Comparison of ENCODE assay signal across 28 cellular contexts in the genomic region with DNA sequence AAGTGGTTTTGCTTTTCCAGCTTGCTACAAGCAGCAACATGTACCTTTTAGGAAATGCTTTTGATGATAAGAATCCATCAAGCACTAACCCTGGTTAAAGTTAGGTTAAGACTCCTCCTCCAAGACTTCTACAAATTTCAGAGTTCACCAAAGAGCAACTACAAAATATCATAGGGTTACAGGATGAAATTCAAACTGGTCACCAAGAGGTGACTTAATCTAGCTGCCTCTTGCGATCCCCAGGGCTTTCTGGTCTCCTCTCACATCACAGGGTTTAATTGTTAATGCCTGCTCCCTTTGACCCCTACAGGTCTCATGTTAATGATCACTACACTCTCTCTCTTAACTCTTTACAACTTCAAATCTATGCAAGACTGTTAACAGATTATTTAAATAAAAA.
DNase-seq lines count a peak whose midpoint lies in the region; FAIRE-seq and TF ChIP-seq lines count a peak whose summit lies in the region.
"Had no signal": no experiment of that assay in that cellular context is flagged by ENCODE, and none has a peak within 500 bp of the region (broad histone marks: within the 10 kb centered on the region; RNA-seq: fewer than 3 reads in every experiment).

No MANE protein-coding gene starts in this region.

- DNase-seq in Caki2 (ENCODE audit: low read depth) (peak; percentile 7), H54 (ENCODE audit: insufficient read length, low spot score) (no peak), bronchial epithelial cell (ENCODE audit: low read depth) (peak; percentile 53), mesendoderm (peak; percentile 41), medulla oblongata (ENCODE audit: extremely low spot score) (no peak), AML-193 (lab: John Stamatoyannopoulos, UW) (no peak), RPMI8226 (no peak)
- no peak for DNase-seq in activated effector memory CD4-positive, alpha-beta T cell treated with anti-CD3 and anti-CD28 coated beads, Interleukin-2, amount 50 U/mL, for 16 hours
- DNase-seq: activated CD4-positive, alpha-beta T cell treated with anti-CD3 and anti-CD28 coated beads, Interleukin-2, amount 50 U/mL, for 4 hours; activated CD8-positive, alpha-beta memory T cell treated with anti-CD3 and anti-CD28 coated beads, Interleukin-2, amount 10 ng/mL, durations not matched to agents 7 days and 5 days; activated naive CD4-positive, alpha-beta T cell; activated T-cell treated with anti-CD3 and anti-CD28 coated beads, Interleukin-2, amount 50 U/mL, for 4 hours; CD8-positive, alpha-beta memory T cell; DMS153; esophagus squamous epithelium; foreskin keratinocyte; heart left ventricle; left cardiac atrium; NCI-H1092 treated with DMSO at 0.1 percent for 48 hours; NCI-H187; NCI-H2171 treated with DMSO at 0.1 percent for 48 hours; NCI-H510A; nucleus accumbens; psoas muscle; sigmoid colon; stimulated activated CD4-positive, alpha-beta T cell treated with anti-CD3 and anti-CD28 coated beads, Interleukin-4, amount 100 ng/mL, for 24 hours; T-helper 17 cell; transverse colon had no signal

- H3K79me2 ChIP-seq in mesendoderm (ENCODE audit: control insufficient read depth, insufficient read depth, low read length), result no peaks in the 10 kb centered on the region

- in situ Hi-C loops in Caki2 (cut with HindIII; ENCODE audit: low pct_unique_long_range_greater_than_20kb, low sequenced_read_pairs), result no loop called here

- H3K4me3 ChIP-seq in bronchial epithelial cell (ENCODE audit: low read depth, low read length), result no peak overlapping the region
- no peak overlapping the region for H3K4me3 ChIP-seq in mesendoderm (ENCODE audit: low read length)
- H3K4me3 ChIP-seq: esophagus squamous epithelium, heart left ventricle, psoas muscle, sigmoid colon, transverse colon had no signal

- no peak overlapping the region for H2BK5ac ChIP-seq in mesendoderm (ENCODE audit: low read length)

- no peak overlapping the region for H3K18ac ChIP-seq in mesendoderm (ENCODE audit: low read length)

- peaks cover 2% of the 10 kb centered on the region for H3K4me1 ChIP-seq in mesendoderm (ENCODE audit: control insufficient read depth, low read depth, low read length)

- H2BK120ac ChIP-seq in mesendoderm (ENCODE audit: low read depth, low read length), result no peak overlapping the region

- no peak for TF ChIP-seq CTCF in bronchial epithelial cell (IDR thresholded peaks at IDR 0.05; ENCODE audit: insufficient read depth, low read length, severe bottlenecking)

- no peak overlapping the region for H3K4me2 ChIP-seq in mesendoderm (ENCODE audit: low read length)

- H3K4ac ChIP-seq in mesendoderm (ENCODE audit: low read depth, low read length), result no peak overlapping the region

- no peak overlapping the region for H2BK15ac ChIP-seq in mesendoderm (replicated peaks; ENCODE audit: low read depth)

- H4K5ac ChIP-seq in mesendoderm (ENCODE audit: low read length), result no peak overlapping the region

- no peak overlapping the region for H2AK5ac ChIP-seq in mesendoderm (ENCODE audit: low read length)

- peak; percentile 36 for FAIRE-seq in H54 (lab: Jason Lieb, UNC)
- FAIRE-seq in bronchial epithelial cell (lab: Jason Lieb, UNC), result no peak

- no peak overlapping the region for H4K8ac ChIP-seq in mesendoderm (ENCODE audit: low read depth, low read length)

- no peak for TF ChIP-seq POLR2A in H54 (IDR thresholded peaks at IDR 0.05; ENCODE audit: low read depth, low read length)

- no peak overlapping the region for H3K9ac ChIP-seq in mesendoderm (ENCODE audit: low read length)

- no peak overlapping the region for H3K56ac ChIP-seq in mesendoderm (ENCODE audit: low read length)

- H3K79me1 ChIP-seq in mesendoderm (ENCODE audit: low read length), result no peaks in the 10 kb centered on the region

- H3K23ac ChIP-seq in mesendoderm (ENCODE audit: low read length), result no peak overlapping the region

- H3K27ac ChIP-seq in mesendoderm (ENCODE audit: low read depth, low read length), result no peak overlapping the region
- H3K27ac ChIP-seq: esophagus squamous epithelium, foreskin keratinocyte, heart left ventricle, psoas muscle, sigmoid colon, transverse colon had no signal

- H3K36me3 ChIP-seq in bronchial epithelial cell (ENCODE audit: control insufficient read depth, insufficient read depth, low read length) (no peaks in the 10 kb centered on the region), mesendoderm (ENCODE audit: control insufficient read depth, insufficient read depth, low read length) (no peaks in the 10 kb centered on the region)
- H3K36me3 ChIP-seq: heart left ventricle, sigmoid colon, transverse colon had no signal

- no CpG with 5 or more reads among the region's 1 CpG for WGBS in mesendoderm (ENCODE audit: extremely low coverage, insufficient coverage, low lambda C conversion rate)

- no peaks in the 10 kb centered on the region for H3K27me3 ChIP-seq in bronchial epithelial cell (ENCODE audit: control insufficient read depth, insufficient read depth, low read length)
- no peaks in the 10 kb centered on the region for H3K27me3 ChIP-seq in mesendoderm (ENCODE audit: insufficient read depth, low read length, poor library complexity)
- H3K27me3 ChIP-seq: esophagus squamous epithelium, foreskin keratinocyte, heart left ventricle, sigmoid colon, transverse colon had no signal

Comparison
In these comparisons a context has a peak if more than half of its experiments do, and no peak if none do; other contexts are left out.
1. DNase-seq: peak in Caki2 (single experiment), bronchial epithelial cell (single experiment) and mesendoderm (single experiment); none in H54 (single experiment), medulla oblongata (single experiment), AML-193 (0 of 2), RPMI8226 (single experiment) and activated effector memory CD4-positive, alpha-beta T cell treated with anti-CD3 and anti-CD28 coated beads, Interleukin-2, amount 50 U/mL, for 16 hours (single experiment).